ENCODE assay signal across 19 cellular contexts in the genomic region with DNA sequence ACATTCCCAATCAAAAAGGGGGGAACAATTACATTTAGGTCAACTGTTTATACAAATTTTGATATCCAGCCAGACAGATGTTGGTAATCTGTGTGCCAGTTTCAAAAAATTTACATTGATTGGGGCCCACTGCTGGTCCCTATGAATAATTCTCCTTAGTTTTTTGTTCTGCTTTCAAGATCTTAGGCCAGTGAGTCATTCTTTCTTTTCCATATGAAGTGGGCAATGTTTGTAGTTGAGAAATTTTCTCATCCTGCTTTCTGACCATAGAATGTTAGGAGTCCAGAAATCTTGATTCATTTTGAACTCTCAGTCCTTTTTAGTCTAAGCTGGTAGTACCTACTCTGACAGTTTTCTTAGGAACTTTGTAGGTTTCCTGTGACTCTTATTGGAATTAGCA.
DNase-seq lines count a peak whose midpoint lies in the region; ATAC-seq, FAIRE-seq and TF ChIP-seq lines count a peak whose summit lies in the region.
"Had no signal": no experiment of that assay in that cellular context is flagged by ENCODE, and none has a peak within 500 bp of the region (broad histone marks: within the 10 kb centered on the region; RNA-seq: fewer than 3 reads in every experiment).

No MANE protein-coding gene starts in this region.

- H3K27ac Mint-ChIP-seq in astrocyte (ENCODE audit: unreplicated experiment): no peak overlapping the region
- no peak overlapping the region for H3K27ac Mint-ChIP-seq in activated CD8-positive, alpha-beta T cell treated with anti-CD3 and anti-CD28 coated beads for 36 hours

- H3K4me1 Mint-ChIP-seq in astrocyte (ENCODE audit: low read depth, unreplicated experiment): peaks cover 7% of the 10 kb centered on the region
- no peaks in the 10 kb centered on the region for H3K4me1 Mint-ChIP-seq in activated CD8-positive, alpha-beta T cell treated with anti-CD3 and anti-CD28 coated beads for 36 hours (ENCODE audit: low read depth)

- no peaks in the 10 kb centered on the region for H3K79me2 ChIP-seq in astrocyte (ENCODE audit: insufficient read depth, low read length)

- H3K4me3 Mint-ChIP-seq in astrocyte (ENCODE audit: unreplicated experiment): no peak overlapping the region
- no peak overlapping the region for H3K4me3 Mint-ChIP-seq in activated CD8-positive, alpha-beta T cell treated with anti-CD3 and anti-CD28 coated beads for 36 hours

- TF ChIP-seq CTCF in astrocyte (IDR thresholded peaks at IDR 0.05; ENCODE audit: insufficient read depth, low read depth, low read length) (no peak), brain microvascular endothelial cell (IDR thresholded peaks at IDR 0.05; ENCODE audit: low read depth, low read length, missing control alignments) (no peak), right atrium auricular region (IDR thresholded peaks at IDR 0.05) (no peak)
- no peak for TF ChIP-seq CTCF in activated CD8-positive, alpha-beta T cell treated with anti-CD3 and anti-CD28 coated beads for 36 hours (IDR thresholded peaks at IDR 0.05)

- no peaks in the 10 kb centered on the region for H3K36me3 ChIP-seq in astrocyte (ENCODE audit: insufficient read depth, low read length)
- no peaks in the 10 kb centered on the region for H3K36me3 ChIP-seq in brain microvascular endothelial cell (replicated peaks)
- H3K36me3 ChIP-seq in right atrium auricular region: no peaks in the 10 kb centered on the region

- no peak overlapping the region for H2AFZ ChIP-seq in astrocyte (ENCODE audit: low read depth, low read length)

- no peaks in the 10 kb centered on the region for H4K20me1 ChIP-seq in astrocyte (ENCODE audit: insufficient read depth, low read length)

- no peaks in the 10 kb centered on the region for H3K27me3 Mint-ChIP-seq in astrocyte (ENCODE audit: low read depth, unreplicated experiment)
- no peaks in the 10 kb centered on the region for H3K27me3 Mint-ChIP-seq in activated CD8-positive, alpha-beta T cell treated with anti-CD3 and anti-CD28 coated beads for 36 hours

- DNase-seq in HS-5 (ENCODE audit: low read depth) (peak; percentile 34), astrocyte (ENCODE audit: low read depth) (peak; percentile 49), foreskin melanocyte (peak; percentile 6), globus pallidus (ENCODE audit: low spot score) (no peak), brain microvascular endothelial cell (no peak), right atrium auricular region (ENCODE audit: low spot score) (no peak)
- DNase-seq in activated CD8-positive, alpha-beta T cell treated with anti-CD3 and anti-CD28 coated beads for 36 hours: no peak
- DNase-seq: AML-193, DMS79, H7, MM.1S, NCI-H1092 treated with DMSO at 0.1 percent for 48 hours, NCI-H510A, NCI-H774, RPMI8226, SHP77 treated with DMSO at 0.1 percent for 48 hours had no signal

- peak overlapping the region; percentile 14 for H3K27ac ChIP-seq in astrocyte (ENCODE audit: low read depth, low read length)
- no peak overlapping the region for H3K27ac ChIP-seq in brain microvascular endothelial cell
- no peak overlapping the region for H3K27ac ChIP-seq in right atrium auricular region
- H3K27ac ChIP-seq: C4-2B had no signal

- in situ Hi-C loops in brain microvascular endothelial cell (cut with HindIII; ENCODE audit: low pct_ligation_motif_present, low sequenced_read_pairs): no loop called here

- no peaks in the 10 kb centered on the region for H3K36me3 Mint-ChIP-seq in astrocyte (ENCODE audit: low read depth, unreplicated experiment)
- H3K36me3 Mint-ChIP-seq in activated CD8-positive, alpha-beta T cell treated with anti-CD3 and anti-CD28 coated beads for 36 hours (ENCODE audit: low read depth): no peaks in the 10 kb centered on the region

- no peak for ATAC-seq in activated CD8-positive, alpha-beta T cell treated with anti-CD3 and anti-CD28 coated beads for 36 hours
- ATAC-seq: SK-N-SH treated with all-trans-retinoic acid at 6 μM for 48 hours had no signal

- no peak overlapping the region for H3K4me3 ChIP-seq in astrocyte (ENCODE audit: insufficient read depth, low read depth, low read length)
- H3K4me3 ChIP-seq in brain microvascular endothelial cell (ENCODE audit: low read depth, low read length): no peak overlapping the region
- no peak overlapping the region for H3K4me3 ChIP-seq in right atrium auricular region

- intact Hi-C loops in activated CD8-positive, alpha-beta T cell treated with anti-CD3 and anti-CD28 coated beads for 36 hours (cut with micrococcal nuclease): no loop called here

- H3K4me1 ChIP-seq in astrocyte (ENCODE audit: insufficient read depth, low read length) (no peaks in the 10 kb centered on the region), right atrium auricular region (no peaks in the 10 kb centered on the region)

- H3K27me3 ChIP-seq in astrocyte (ENCODE audit: insufficient read depth, low read length) (no peaks in the 10 kb centered on the region), brain microvascular endothelial cell (replicated peaks) (no peaks in the 10 kb centered on the region), right atrium auricular region (no peaks in the 10 kb centered on the region)

- no peak overlapping the region for H3K9ac ChIP-seq in astrocyte (ENCODE audit: low read length)

- H3K9me3 Mint-ChIP-seq in astrocyte (ENCODE audit: unreplicated experiment): no peaks in the 10 kb centered on the region
- H3K9me3 Mint-ChIP-seq in activated CD8-positive, alpha-beta T cell treated with anti-CD3 and anti-CD28 coated beads for 36 hours: no peaks in the 10 kb centered on the region

- CTCF ChIA-PET in activated CD8-positive, alpha-beta T cell treated with anti-CD3 and anti-CD28 coated beads for 36 hours (lab: Charles Lee): no interaction called here

- POLR2A ChIA-PET in activated CD8-positive, alpha-beta T cell treated with anti-CD3 and anti-CD28 coated beads for 36 hours (lab: Charles Lee): no interaction called here

- FAIRE-seq in astrocyte (lab: Jason Lieb, UNC): no peak
- FAIRE-seq: HTR-8/SVneo had no signal

- H3K9me3 ChIP-seq in astrocyte (ENCODE audit: insufficient read depth, low read depth, low read length): no peaks in the 10 kb centered on the region
- H3K9me3 ChIP-seq in right atrium auricular region: no peaks in the 10 kb centered on the region

- H3K4me2 ChIP-seq in astrocyte (ENCODE audit: low read length): no peak overlapping the region

Comparison
In these comparisons a context has a peak if more than half of its experiments do, and no peak if none do; other contexts are left out.
1. DNase-seq: peak in HS-5 (single experiment), astrocyte (single experiment) and foreskin melanocyte (single experiment); none in globus pallidus (single experiment), activated CD8-positive, alpha-beta T cell treated with anti-CD3 and anti-CD28 coated beads for 36 hours (single experiment), brain microvascular endothelial cell (single experiment) and right atrium auricular region (single experiment).